In the genomic region with DNA sequence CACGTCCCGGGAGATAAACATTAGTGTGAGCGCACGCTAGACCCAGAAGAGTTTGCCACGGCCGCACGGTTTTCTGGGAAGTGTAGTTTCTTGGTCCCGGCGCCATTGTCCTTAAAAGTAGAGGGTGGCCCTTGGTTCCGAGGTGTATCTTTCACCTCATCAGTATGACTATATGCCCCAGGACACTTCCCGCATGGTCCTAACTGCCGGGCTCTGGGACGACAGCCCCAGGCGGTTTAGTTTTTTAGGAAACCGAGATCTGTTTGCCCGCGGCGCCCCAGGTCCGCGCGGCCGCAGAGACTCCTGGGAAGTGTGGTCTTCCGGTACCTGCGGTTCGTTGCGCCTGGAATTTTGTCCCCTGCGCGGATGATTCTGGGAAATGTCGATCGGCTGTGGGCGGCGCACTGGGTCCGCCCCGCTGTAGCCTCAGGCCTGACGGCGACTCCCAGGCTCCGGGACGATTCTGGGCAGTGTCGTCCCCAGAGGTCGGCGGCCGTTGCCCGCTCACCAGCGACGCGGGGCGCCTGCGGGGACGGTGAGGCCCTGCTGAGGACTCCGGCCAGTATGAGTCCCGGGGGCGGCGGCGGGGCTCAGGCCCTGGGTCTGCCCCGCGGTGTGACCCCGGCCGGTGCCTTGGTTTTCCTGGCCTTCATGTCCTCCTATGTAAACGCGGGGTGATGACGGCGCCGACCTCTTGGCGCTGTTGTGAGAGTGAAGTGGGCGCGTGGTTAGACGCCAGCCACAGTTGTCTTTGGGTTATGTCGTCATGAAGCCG, we compare ENCODE assay signal across 1 cellular context.
TF ChIP-seq lines count a peak whose summit lies in the region.

A gene (plus strand): TSS at position 418 of the 775 bp plus-strand sequence. CDS start 795 bp downstream, outside the sequence.

TF ChIP-seq in HEK293, 187 proteins besides CTCF, POLR2A, EP300 and RAD21 (continued from another document and continues in another):
- peak; percentile 92; the same call in 1 of the 2 replicates for TF ChIP-seq ZNF391 (tag by site-specific recombination; IDR thresholded peaks at IDR 0.05; ENCODE audit: borderline replicate concordance, low read depth)
- no peak for TF ChIP-seq ZNF48 (tag by site-specific recombination; IDR thresholded peaks at IDR 0.05)
- no peak; the same call in 1 of the 2 replicates for TF ChIP-seq ZNF433 (tag by site-specific recombination; IDR thresholded peaks at IDR 0.05; ENCODE audit: low read depth)
- peak; percentile 57; the same call in 1 of the 2 replicates for TF ChIP-seq ZNF837 (tag by site-specific recombination; IDR thresholded peaks at IDR 0.05)
- TF ChIP-seq ZNF302 (tag by site-specific recombination; IDR thresholded peaks at IDR 0.05; ENCODE audit: low read depth): peak; percentile 72; the same call in 1 of the 2 replicates
- no peak for TF ChIP-seq ZNF175 (tag by site-specific recombination; IDR thresholded peaks at IDR 0.05)
- TF ChIP-seq, protein P1, sequence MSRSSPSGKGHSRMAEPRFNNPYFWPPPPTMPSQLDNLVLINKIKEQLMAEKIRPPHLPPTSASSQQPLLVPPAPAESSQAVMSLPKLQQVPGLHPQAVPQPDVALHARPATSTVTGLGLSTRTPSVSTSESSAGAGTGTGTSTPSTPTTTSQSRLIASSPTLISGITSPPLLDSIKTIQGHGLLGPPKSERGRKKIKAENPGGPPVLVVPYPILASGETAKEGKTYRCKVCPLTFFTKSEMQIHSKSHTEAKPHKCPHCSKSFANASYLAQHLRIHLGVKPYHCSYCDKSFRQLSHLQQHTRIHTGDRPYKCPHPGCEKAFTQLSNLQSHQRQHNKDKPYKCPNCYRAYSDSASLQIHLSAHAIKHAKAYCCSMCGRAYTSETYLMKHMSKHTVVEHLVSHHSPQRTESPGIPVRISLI (tag by site-specific recombination; IDR thresholded peaks at IDR 0.05): no peak
- TF ChIP-seq ZNF654 (tag by site-specific recombination; IDR thresholded peaks at IDR 0.05; ENCODE audit: low read depth): no peak
- peak; percentile 79 for TF ChIP-seq ZNF394 (tag by site-specific recombination; IDR thresholded peaks at IDR 0.05; ENCODE audit: borderline replicate concordance)
- no peak for TF ChIP-seq ZNF544 (tag by site-specific recombination; IDR thresholded peaks at IDR 0.05)
- TF ChIP-seq ZNF335 (tag by site-specific recombination; conservative IDR thresholded peaks at IDR 0.05): peak; percentile 100
- peak; percentile 77; the same call in 1 of the 2 replicates for TF ChIP-seq ZBTB1 (tag by site-specific recombination; IDR thresholded peaks at IDR 0.05)
- TF ChIP-seq, protein P2, sequence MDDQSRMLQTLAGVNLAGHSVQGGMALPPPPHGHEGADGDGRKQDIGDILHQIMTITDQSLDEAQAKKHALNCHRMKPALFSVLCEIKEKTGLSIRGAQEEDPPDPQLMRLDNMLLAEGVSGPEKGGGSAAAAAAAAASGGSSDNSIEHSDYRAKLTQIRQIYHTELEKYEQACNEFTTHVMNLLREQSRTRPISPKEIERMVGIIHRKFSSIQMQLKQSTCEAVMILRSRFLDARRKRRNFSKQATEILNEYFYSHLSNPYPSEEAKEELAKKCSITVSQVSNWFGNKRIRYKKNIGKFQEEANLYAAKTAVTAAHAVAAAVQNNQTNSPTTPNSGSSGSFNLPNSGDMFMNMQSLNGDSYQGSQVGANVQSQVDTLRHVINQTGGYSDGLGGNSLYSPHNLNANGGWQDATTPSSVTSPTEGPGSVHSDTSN (CRISPR knock-in tag; IDR thresholded peaks at IDR 0.05): peak; percentile 59; the same call in 1 of the 2 replicates
- TF ChIP-seq, protein P3, sequence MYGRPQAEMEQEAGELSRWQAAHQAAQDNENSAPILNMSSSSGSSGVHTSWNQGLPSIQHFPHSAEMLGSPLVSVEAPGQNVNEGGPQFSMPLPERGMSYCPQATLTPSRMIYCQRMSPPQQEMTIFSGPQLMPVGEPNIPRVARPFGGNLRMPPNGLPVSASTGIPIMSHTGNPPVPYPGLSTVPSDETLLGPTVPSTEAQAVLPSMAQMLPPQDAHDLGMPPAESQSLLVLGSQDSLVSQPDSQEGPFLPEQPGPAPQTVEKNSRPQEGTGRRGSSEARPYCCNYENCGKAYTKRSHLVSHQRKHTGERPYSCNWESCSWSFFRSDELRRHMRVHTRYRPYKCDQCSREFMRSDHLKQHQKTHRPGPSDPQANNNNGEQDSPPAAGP (tag by site-specific recombination; IDR thresholded peaks at IDR 0.05): peak; percentile 95
- no peak for TF ChIP-seq ZNF223 (tag by site-specific recombination; IDR thresholded peaks at IDR 0.05)
- TF ChIP-seq, protein P4, sequence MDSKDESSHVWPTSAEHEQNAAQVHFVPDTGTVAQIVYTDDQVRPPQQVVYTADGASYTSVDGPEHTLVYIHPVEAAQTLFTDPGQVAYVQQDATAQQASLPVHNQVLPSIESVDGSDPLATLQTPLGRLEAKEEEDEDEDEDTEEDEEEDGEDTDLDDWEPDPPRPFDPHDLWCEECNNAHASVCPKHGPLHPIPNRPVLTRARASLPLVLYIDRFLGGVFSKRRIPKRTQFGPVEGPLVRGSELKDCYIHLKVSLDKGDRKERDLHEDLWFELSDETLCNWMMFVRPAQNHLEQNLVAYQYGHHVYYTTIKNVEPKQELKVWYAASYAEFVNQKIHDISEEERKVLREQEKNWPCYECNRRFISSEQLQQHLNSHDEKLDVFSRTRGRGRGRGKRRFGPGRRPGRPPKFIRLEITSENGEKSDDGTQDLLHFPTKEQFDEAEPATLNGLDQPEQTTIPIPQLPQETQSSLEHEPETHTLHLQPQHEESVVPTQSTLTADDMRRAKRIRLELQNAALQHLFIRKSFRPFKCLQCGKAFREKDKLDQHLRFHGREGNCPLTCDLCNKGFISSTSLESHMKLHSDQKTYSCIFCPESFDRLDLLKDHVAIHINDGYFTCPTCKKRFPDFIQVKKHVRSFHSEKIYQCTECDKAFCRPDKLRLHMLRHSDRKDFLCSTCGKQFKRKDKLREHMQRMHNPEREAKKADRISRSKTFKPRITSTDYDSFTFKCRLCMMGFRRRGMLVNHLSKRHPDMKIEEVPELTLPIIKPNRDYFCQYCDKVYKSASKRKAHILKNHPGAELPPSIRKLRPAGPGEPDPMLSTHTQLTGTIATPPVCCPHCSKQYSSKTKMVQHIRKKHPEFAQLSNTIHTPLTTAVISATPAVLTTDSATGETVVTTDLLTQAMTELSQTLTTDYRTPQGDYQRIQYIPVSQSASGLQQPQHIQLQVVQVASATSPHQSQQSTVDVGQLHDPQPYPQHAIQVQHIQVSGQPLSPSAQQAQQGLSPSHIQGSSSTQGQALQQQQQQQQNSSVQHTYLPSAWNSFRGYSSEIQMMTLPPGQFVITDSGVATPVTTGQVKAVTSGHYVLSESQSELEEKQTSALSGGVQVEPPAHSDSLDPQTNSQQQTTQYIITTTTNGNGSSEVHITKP (tag by site-specific recombination; IDR thresholded peaks at IDR 0.05): peak; percentile 50
- TF ChIP-seq ZBTB21 (tag by site-specific recombination; IDR thresholded peaks at IDR 0.05): peak; percentile 99
- TF ChIP-seq, protein P5, sequence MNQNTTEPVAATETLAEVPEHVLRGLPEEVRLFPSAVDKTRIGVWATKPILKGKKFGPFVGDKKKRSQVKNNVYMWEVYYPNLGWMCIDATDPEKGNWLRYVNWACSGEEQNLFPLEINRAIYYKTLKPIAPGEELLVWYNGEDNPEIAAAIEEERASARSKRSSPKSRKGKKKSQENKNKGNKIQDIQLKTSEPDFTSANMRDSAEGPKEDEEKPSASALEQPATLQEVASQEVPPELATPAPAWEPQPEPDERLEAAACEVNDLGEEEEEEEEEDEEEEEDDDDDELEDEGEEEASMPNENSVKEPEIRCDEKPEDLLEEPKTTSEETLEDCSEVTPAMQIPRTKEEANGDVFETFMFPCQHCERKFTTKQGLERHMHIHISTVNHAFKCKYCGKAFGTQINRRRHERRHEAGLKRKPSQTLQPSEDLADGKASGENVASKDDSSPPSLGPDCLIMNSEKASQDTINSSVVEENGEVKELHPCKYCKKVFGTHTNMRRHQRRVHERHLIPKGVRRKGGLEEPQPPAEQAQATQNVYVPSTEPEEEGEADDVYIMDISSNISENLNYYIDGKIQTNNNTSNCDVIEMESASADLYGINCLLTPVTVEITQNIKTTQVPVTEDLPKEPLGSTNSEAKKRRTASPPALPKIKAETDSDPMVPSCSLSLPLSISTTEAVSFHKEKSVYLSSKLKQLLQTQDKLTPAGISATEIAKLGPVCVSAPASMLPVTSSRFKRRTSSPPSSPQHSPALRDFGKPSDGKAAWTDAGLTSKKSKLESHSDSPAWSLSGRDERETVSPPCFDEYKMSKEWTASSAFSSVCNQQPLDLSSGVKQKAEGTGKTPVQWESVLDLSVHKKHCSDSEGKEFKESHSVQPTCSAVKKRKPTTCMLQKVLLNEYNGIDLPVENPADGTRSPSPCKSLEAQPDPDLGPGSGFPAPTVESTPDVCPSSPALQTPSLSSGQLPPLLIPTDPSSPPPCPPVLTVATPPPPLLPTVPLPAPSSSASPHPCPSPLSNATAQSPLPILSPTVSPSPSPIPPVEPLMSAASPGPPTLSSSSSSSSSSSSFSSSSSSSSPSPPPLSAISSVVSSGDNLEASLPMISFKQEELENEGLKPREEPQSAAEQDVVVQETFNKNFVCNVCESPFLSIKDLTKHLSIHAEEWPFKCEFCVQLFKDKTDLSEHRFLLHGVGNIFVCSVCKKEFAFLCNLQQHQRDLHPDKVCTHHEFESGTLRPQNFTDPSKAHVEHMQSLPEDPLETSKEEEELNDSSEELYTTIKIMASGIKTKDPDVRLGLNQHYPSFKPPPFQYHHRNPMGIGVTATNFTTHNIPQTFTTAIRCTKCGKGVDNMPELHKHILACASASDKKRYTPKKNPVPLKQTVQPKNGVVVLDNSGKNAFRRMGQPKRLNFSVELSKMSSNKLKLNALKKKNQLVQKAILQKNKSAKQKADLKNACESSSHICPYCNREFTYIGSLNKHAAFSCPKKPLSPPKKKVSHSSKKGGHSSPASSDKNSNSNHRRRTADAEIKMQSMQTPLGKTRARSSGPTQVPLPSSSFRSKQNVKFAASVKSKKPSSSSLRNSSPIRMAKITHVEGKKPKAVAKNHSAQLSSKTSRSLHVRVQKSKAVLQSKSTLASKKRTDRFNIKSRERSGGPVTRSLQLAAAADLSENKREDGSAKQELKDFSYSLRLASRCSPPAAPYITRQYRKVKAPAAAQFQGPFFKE (tag by site-specific recombination; IDR thresholded peaks at IDR 0.05; ENCODE audit: borderline replicate concordance): peak; percentile 88; the same call in 1 of the 2 replicates
- peak; percentile 87 for TF ChIP-seq ZNF777 (tag by site-specific recombination; IDR thresholded peaks at IDR 0.05; ENCODE audit: borderline replicate concordance)
- TF ChIP-seq ZNF155 (tag by site-specific recombination; IDR thresholded peaks at IDR 0.05): no peak
- no peak for TF ChIP-seq ZNF311 (tag by site-specific recombination; IDR thresholded peaks at IDR 0.05; ENCODE audit: borderline replicate concordance)
- TF ChIP-seq, protein P6, sequence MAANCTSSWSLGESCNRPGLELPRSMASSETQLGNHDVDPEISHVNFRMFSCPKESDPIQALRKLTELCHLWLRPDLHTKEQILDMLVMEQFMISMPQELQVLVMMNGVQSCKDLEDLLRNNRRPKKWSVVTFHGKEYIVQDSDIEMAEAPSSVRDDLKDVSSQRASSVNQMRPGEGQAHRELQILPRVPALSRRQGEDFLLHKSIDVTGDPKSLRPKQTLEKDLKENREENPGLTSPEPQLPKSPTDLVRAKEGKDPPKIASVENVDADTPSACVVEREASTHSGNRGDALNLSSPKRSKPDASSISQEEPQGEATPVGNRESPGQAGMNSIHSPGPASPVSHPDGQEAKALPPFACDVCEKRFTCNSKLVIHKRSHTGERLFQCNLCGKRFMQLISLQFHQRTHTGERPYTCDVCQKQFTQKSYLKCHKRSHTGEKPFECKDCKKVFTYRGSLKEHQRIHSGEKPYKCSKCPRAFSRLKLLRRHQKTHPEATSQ (tag by site-specific recombination; IDR thresholded peaks at IDR 0.05): peak; percentile 99
- TF ChIP-seq WT1 (tag by site-specific recombination; IDR thresholded peaks at IDR 0.05): peak; percentile 66; the same call in 1 of the 2 replicates
- TF ChIP-seq, protein P7, sequence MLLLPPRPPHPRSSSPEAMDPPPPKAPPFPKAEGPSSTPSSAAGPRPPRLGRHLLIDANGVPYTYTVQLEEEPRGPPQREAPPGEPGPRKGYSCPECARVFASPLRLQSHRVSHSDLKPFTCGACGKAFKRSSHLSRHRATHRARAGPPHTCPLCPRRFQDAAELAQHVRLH (tag by site-specific recombination; IDR thresholded peaks at IDR 0.05): peak; percentile 90
- peak; percentile 90 for TF ChIP-seq YY1 (tag by site-specific recombination; IDR thresholded peaks at IDR 0.05)
- TF ChIP-seq, protein P8, sequence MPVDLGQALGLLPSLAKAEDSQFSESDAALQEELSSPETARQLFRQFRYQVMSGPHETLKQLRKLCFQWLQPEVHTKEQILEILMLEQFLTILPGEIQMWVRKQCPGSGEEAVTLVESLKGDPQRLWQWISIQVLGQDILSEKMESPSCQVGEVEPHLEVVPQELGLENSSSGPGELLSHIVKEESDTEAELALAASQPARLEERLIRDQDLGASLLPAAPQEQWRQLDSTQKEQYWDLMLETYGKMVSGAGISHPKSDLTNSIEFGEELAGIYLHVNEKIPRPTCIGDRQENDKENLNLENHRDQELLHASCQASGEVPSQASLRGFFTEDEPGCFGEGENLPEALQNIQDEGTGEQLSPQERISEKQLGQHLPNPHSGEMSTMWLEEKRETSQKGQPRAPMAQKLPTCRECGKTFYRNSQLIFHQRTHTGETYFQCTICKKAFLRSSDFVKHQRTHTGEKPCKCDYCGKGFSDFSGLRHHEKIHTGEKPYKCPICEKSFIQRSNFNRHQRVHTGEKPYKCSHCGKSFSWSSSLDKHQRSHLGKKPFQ (tag by site-specific recombination; IDR thresholded peaks at IDR 0.05): peak; percentile 68; the same call in 1 of the 2 replicates
- TF ChIP-seq, protein P9, sequence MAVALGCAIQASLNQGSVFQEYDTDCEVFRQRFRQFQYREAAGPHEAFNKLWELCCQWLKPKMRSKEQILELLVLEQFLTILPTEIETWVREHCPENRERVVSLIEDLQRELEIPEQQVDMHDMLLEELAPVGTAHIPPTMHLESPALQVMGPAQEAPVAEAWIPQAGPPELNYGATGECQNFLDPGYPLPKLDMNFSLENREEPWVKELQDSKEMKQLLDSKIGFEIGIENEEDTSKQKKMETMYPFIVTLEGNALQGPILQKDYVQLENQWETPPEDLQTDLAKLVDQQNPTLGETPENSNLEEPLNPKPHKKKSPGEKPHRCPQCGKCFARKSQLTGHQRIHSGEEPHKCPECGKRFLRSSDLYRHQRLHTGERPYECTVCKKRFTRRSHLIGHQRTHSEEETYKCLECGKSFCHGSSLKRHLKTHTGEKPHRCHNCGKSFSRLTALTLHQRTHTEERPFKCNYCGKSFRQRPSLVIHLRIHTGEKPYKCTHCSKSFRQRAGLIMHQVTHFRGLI (tag by site-specific recombination; IDR thresholded peaks at IDR 0.05): no peak; the same call in 1 of the 2 replicates
- TF ChIP-seq KLF16 (tag by site-specific recombination; IDR thresholded peaks at IDR 0.05): peak; percentile 95
- TF ChIP-seq, protein P10, sequence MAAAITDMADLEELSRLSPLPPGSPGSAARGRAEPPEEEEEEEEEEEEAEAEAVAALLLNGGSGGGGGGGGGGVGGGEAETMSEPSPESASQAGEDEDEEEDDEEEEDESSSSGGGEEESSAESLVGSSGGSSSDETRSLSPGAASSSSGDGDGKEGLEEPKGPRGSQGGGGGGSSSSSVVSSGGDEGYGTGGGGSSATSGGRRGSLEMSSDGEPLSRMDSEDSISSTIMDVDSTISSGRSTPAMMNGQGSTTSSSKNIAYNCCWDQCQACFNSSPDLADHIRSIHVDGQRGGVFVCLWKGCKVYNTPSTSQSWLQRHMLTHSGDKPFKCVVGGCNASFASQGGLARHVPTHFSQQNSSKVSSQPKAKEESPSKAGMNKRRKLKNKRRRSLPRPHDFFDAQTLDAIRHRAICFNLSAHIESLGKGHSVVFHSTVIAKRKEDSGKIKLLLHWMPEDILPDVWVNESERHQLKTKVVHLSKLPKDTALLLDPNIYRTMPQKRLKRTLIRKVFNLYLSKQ (tag by site-specific recombination; IDR thresholded peaks at IDR 0.05; ENCODE audit: borderline replicate concordance): no peak
- TF ChIP-seq FEZF1 (tag by site-specific recombination; IDR thresholded peaks at IDR 0.05): peak; percentile 48; the same call in 1 of the 2 replicates
- peak; percentile 92 for TF ChIP-seq KLF1 (tag by site-specific recombination; IDR thresholded peaks at IDR 0.05)
- 0 out of 2 replicates have a peak, but pooled peaks have one; percentile 29 for TF ChIP-seq ZNF473 (tag by site-specific recombination; IDR thresholded peaks at IDR 0.05)
